25 cellular contexts compared by ENCODE assay signal in the genomic region with DNA sequence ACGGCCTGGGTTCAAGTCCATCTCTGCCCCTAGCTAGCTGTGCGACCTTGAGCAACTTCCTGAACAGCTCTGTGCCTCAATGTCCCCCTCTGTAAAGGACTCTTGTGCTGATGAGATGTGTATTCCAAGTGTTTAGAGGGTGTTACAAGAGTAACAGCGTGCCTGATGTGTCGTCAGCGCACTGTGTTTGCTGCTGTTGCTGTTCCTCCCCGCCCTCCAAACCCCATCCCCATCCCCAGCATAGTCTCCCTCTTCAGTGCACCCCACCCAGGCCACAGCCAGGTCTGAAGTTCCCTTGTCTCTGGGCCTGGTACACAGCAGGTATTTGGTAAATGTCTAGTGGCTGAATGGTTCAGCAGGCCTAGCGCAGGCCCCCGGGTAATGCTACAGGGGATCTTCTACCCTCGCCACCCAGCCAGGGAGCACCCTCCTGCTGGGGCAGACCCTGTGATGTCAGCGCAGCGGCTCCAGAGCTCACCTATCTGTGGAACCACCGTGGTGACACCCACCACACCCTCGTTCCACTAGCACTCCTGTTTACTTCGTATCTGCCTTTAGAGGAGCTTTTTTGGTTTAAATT. TPM values are rescaled to one million over a fixed set of nuclear protein-coding genes. Genes with fewer than 3 reads are reported as not detected.
DNase-seq lines count a peak whose midpoint lies in the region; ATAC-seq, FAIRE-seq and TF ChIP-seq lines count a peak whose summit lies in the region.
"Had no signal": no experiment of that assay in that cellular context is flagged by ENCODE, and none has a peak within 500 bp of the region (broad histone marks: within the 10 kb centered on the region; RNA-seq: fewer than 3 reads in every experiment).

No MANE protein-coding gene starts in this region.

- peaks cover 1% of the 10 kb centered on the region for H3K79me1 ChIP-seq in neuronal stem cell (ENCODE audit: low read depth, low read length)

- H4K91ac ChIP-seq in neuronal stem cell (ENCODE audit: low read depth, low read length, poor library complexity), result no peak overlapping the region

- ATAC-seq in heart right ventricle, result no peak
- no peak for ATAC-seq in aorta (ENCODE audit: low FRiP score)
- no peak for ATAC-seq in HG02885 (IDR thresholded peaks at IDR 0.05; ENCODE audit: poor library complexity, unreplicated experiment)
- no peak for ATAC-seq in SK-N-SH treated with all-trans-retinoic acid at 6 μM for 48 hours

- H3K27me3 ChIP-seq in left ventricle myocardium inferior (ENCODE audit: low read depth), result no peaks in the 10 kb centered on the region
- no peaks in the 10 kb centered on the region for H3K27me3 ChIP-seq in heart right ventricle
- no peaks in the 10 kb centered on the region for H3K27me3 ChIP-seq in bronchial epithelial cell (ENCODE audit: control insufficient read depth, insufficient read depth, low read length)
- peaks cover 0 to 16% (median 11%) of the 10 kb centered on the region in 3 experiments for H3K27me3 ChIP-seq in neuronal stem cell (ENCODE audit: control insufficient read depth in 3 of 3, insufficient read depth in 3 of 3, low read depth in 1 of 3, low read length in 3 of 3)
- no peaks in the 10 kb centered on the region for H3K27me3 ChIP-seq in aorta (ENCODE audit: control insufficient read depth in 1 of 2, insufficient read depth in 2 of 2, low read length in 1 of 2)

- no peak overlapping the region for H2AFZ ChIP-seq in neuronal stem cell (ENCODE audit: low read length)

- H3K14ac ChIP-seq in neuronal stem cell (ENCODE audit: low read length), result no peak overlapping the region

- H3K9ac ChIP-seq in neuronal stem cell (ENCODE audit: low read depth, low read length, poor library complexity), result peak overlapping the region; percentile 57
- H3K9ac ChIP-seq: BLaER1 had no signal

- H3K4me1 ChIP-seq in left ventricle myocardium inferior (peaks cover 67% of the 10 kb centered on the region), heart right ventricle (peaks cover 7 to 49% (median 37%) of the 10 kb centered on the region in 9 donors), neuronal stem cell (ENCODE audit: control insufficient read depth in 2 of 2, insufficient read depth in 1 of 2, low read depth in 1 of 2, low read length in 2 of 2) (peaks cover 11 to 16% of the 10 kb centered on the region in 2 donors), aorta (ENCODE audit: control insufficient read depth in 1 of 2, insufficient read depth in 2 of 2, low read length in 2 of 2) (no peaks in the 10 kb centered on the region)

- no peak overlapping the region for H2BK5ac ChIP-seq in neuronal stem cell (ENCODE audit: low read length)

- no peak overlapping the region for H3K18ac ChIP-seq in neuronal stem cell (ENCODE audit: low read length)

- WGBS in heart right ventricle, 2 donors, result 91 to 92% methylated on average over 14 of the region's 14 CpGs
- WGBS in neuronal stem cell (ENCODE audit: extremely low coverage in 2 of 2, insufficient read length in 2 of 2, insufficient replicate concordance in 1 of 2), 2 donors, result no CpG with 5 or more reads among the region's 14 CpGs
- 91 to 93% methylated on average over 14 of the region's 14 CpGs for WGBS in aorta, 2 donors

- H2BK12ac ChIP-seq in neuronal stem cell (ENCODE audit: low read length), result no peak overlapping the region

- peak overlapping the region; percentile 2 for H2AK5ac ChIP-seq in neuronal stem cell (ENCODE audit: low read depth, low read length)

- FAIRE-seq in bronchial epithelial cell (lab: Jason Lieb, UNC), result peak; percentile 62
- FAIRE-seq: A204.1, D721Med had no signal

- H3K4ac ChIP-seq in neuronal stem cell (ENCODE audit: low read length), result no peak overlapping the region

- H3K4me3 ChIP-seq in left ventricle myocardium inferior (no peak overlapping the region), heart right ventricle (no peak overlapping the region), bronchial epithelial cell (ENCODE audit: low read depth, low read length) (no peak overlapping the region), neuronal stem cell (ENCODE audit: low read length in 2 of 2) (no peak overlapping the region), aorta (ENCODE audit: low read length in 2 of 2) (no peak overlapping the region)
- H3K4me3 ChIP-seq: BLaER1, SK-N-MC had no signal

- DNase-seq in left ventricle myocardium inferior (no peak), heart right ventricle (no peak), bronchial epithelial cell (ENCODE audit: low read depth) (no peak), neuronal stem cell (ENCODE audit: low spot score) (no peak), aorta (peak; percentile 43 to 62), putamen (ENCODE audit: low spot score) (no peak)
- DNase-seq: CD4-positive, CD25-positive, alpha-beta regulatory T cell; DMS53; H7; NCI-H1048; NCI-H1417; NCI-H1694; NCI-H2029 treated with DMSO at 0.1 percent for 48 hours; NCI-H2227 treated with DMSO at 0.1 percent for 48 hours; NCI-H526 treated with DMSO at 0.1 percent for 48 hours; RPMI8226; SHP77 treated with DMSO at 0.1 percent for 48 hours had no signal

- TF ChIP-seq CTCF in left ventricle myocardium inferior (IDR thresholded peaks at IDR 0.05; ENCODE audit: borderline replicate concordance) (no peak), heart right ventricle (IDR thresholded peaks at IDR 0.05) (no peak), bronchial epithelial cell (IDR thresholded peaks at IDR 0.05; ENCODE audit: insufficient read depth, low read length, severe bottlenecking) (no peak)

- no peaks in the 10 kb centered on the region for H3K9me3 ChIP-seq in left ventricle myocardium inferior (replicated peaks)
- H3K9me3 ChIP-seq in heart right ventricle, result no peaks in the 10 kb centered on the region
- no peaks in the 10 kb centered on the region for H3K9me3 ChIP-seq in neuronal stem cell (replicated peaks in 1 of 2; ENCODE audit: control insufficient read depth in 2 of 2, insufficient read depth in 1 of 2, low read depth in 1 of 2, low read length in 2 of 2)
- H3K9me3 ChIP-seq in aorta (ENCODE audit: control insufficient read depth, low read length), result no peaks in the 10 kb centered on the region
- H3K9me3 ChIP-seq: BLaER1 had no signal

- intact Hi-C loops in left ventricle myocardium inferior (cut with micrococcal nuclease), result no loop called here
- intact Hi-C loops in heart right ventricle (cut with DNase I), result no loop called here
- intact Hi-C loops in aorta (cut with DNase I), result no loop called here

- H3K4me2 ChIP-seq in neuronal stem cell (ENCODE audit: insufficient read depth, low read length, poor library complexity, severe bottlenecking), result no peak overlapping the region
- H3K4me2 ChIP-seq: BLaER1 had no signal

- H2BK120ac ChIP-seq in neuronal stem cell (ENCODE audit: low read depth, low read length), result no peak overlapping the region

- no peak overlapping the region for H4K8ac ChIP-seq in neuronal stem cell (ENCODE audit: low read depth, low read length)

- H3K36me3 ChIP-seq in left ventricle myocardium inferior (peaks cover 5% of the 10 kb centered on the region), heart right ventricle (peaks cover 0 to 39% (median 0%) of the 10 kb centered on the region in 9 donors), bronchial epithelial cell (ENCODE audit: control insufficient read depth, insufficient read depth, low read length) (no peaks in the 10 kb centered on the region), neuronal stem cell (replicated peaks in 1 of 2; ENCODE audit: control insufficient read depth in 2 of 2, insufficient read depth in 2 of 2, low read length in 2 of 2) (no peaks in the 10 kb centered on the region), aorta (ENCODE audit: control insufficient read depth in 1 of 2, insufficient read depth in 2 of 2, low read length in 1 of 2) (no peaks in the 10 kb centered on the region)
- H3K36me3 ChIP-seq: BLaER1 had no signal

- no peak overlapping the region for H2BK15ac ChIP-seq in neuronal stem cell (ENCODE audit: low read length)

- H3K27ac ChIP-seq in left ventricle myocardium inferior (replicated peaks), result peak overlapping the region; percentile 39
- peak overlapping the region in 4 of 10 donors; percentile 7 to 25 (median 11) for H3K27ac ChIP-seq in heart right ventricle
- H3K27ac ChIP-seq in neuronal stem cell (replicated peaks; ENCODE audit: low read length), result no peak overlapping the region
- no peak overlapping the region for H3K27ac ChIP-seq in aorta (ENCODE audit: low read depth in 1 of 2, low read length in 2 of 2)
- H3K27ac ChIP-seq: BLaER1, SK-N-MC had no signal

- no peak overlapping the region for H3K23ac ChIP-seq in neuronal stem cell (ENCODE audit: low read depth, low read length, poor library complexity)

TF ChIP-seq in SK-N-SH treated with all-trans-retinoic acid at 6 μM for 48 hours, 23 proteins besides CTCF, POLR2A, EP300 and RAD21:
- TF ChIP-seq TCF4 (CRISPR knock-in tag; IDR thresholded peaks at IDR 0.05; ENCODE audit: borderline replicate concordance), result no peak

RNA-seq across cellular contexts. Expression of gene CBX7, which starts 10.3 kb away (rescaled TPM):
- total RNA-seq in left ventricle myocardium inferior (85.4 TPM), heart right ventricle (10 to 100 TPM; 48.8 to 85.8 (median 76.3) TPM), bronchial epithelial cell (1.8 and 2.1 TPM in 2 replicates), aorta (10 to 100 TPM; 90.5 to 93.4 TPM)
- polyA plus RNA-seq in heart right ventricle (10 to 100 TPM; 34.5 to 36.3 TPM), aorta (100 to 1,000 TPM in 1 of 2 donors, 10 to 100 TPM in 1; 74.8 to 110 TPM)
- polyA plus RNA-seq in neuronal stem cell (2013, experiment 1 of 2), result 9.3 TPM
- polyA plus RNA-seq in neuronal stem cell (2013, experiment 2 of 2), result 9.2 TPM

RNA-seq across cellular contexts. Expression of gene APOBEC3H, which starts 45.1 kb away (rescaled TPM):
- total RNA-seq in left ventricle myocardium inferior (0.41 TPM), heart right ventricle (1 to 10 TPM in 1 of 10 donors, under 1 TPM in 1, not detected in 8; 0.41 to 1.9 TPM), bronchial epithelial cell (0.13 and 0.26 TPM in 2 replicates), aorta (not detected)
- polyA plus RNA-seq in heart right ventricle (under 1 TPM; 0.06 to 0.80 TPM), aorta (not detected)
- polyA plus RNA-seq in neuronal stem cell (2013, experiment 1 of 2), result 2.4 TPM
- 2.0 TPM for polyA plus RNA-seq in neuronal stem cell (2013, experiment 2 of 2)
- total RNA-seq: Daoy, H7, NCI-H460 had no signal

Comparison
In these comparisons a context has a peak if more than half of its experiments do, and no peak if none do; other contexts are left out.
1. DNase-seq: peak in aorta (2 of 2); none in left ventricle myocardium inferior (single experiment), heart right ventricle (0 of 2), bronchial epithelial cell (single experiment), neuronal stem cell (single experiment) and putamen (single experiment).
2. RNA of gene CBX7, which starts 10.3 kb away (total RNA-seq): 90.5 to 93.4 TPM in aorta, 85.4 TPM in left ventricle myocardium inferior (single experiment) and 48.8 to 85.8 TPM in heart right ventricle; 1.8 to 2.1 TPM in bronchial epithelial cell; every median in the first group is over 10 times any median in the second.